Comparison of ENCODE assay signal across 1 cellular context in the genomic region with DNA sequence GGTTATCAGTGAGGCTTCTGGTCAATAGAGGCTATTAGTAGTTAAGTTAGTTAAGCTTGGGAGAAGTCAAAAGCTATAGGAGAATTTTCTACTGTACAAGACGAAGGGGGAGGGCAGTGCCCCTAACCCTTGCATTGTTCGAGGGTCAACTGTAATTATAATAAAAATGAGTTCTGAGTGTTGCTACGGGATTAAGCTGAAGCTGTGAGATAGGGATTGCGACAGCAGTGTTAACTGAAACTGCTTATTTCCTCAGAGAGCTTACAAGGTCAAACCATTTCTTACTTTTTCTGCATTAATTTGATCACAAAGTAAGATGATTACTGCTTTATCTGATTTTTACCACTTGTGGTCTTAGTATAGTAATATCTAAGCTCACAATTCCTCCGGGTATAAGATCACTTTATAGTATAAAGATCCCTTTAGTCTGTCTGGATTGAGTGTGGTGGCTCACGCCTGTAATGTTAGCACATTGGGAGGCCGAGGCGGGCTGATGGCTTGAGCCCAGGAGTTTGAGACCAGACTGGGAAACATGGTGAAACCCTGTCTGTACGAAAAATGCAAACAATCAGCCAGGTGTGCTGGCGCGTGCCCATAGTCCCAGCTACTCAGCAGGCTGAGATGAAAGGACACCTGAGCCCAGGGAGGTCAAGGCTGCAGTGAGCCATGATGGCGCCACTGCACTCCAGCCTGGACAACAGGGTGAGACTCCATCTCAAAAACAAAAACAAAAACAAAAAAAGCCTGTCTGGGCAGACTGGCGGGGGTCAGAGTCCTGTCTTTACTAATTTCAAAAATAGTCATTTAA.
TF ChIP-seq lines count a peak whose summit lies in the region.

No MANE protein-coding gene starts in this region.

TF ChIP-seq in GM23338, 12 proteins besides CTCF, POLR2A, EP300 and RAD21 (continued from another document):
- TF ChIP-seq CREB1 (CRISPR knock-in tag; IDR thresholded peaks at IDR 0.05; ENCODE audit: low read depth) (no peak), STAT1 (IDR thresholded peaks at IDR 0.05; ENCODE audit: unreplicated experiment) (no peak), NANOG (IDR thresholded peaks at IDR 0.05; ENCODE audit: borderline replicate concordance) (no peak), POLR2AphosphoS5 (IDR thresholded peaks at IDR 0.05; ENCODE audit: low read depth) (no peak)
